Comparison of ENCODE assay signal across 1 cellular context in genomic region chr3:172449468-172450149, GRCh38.
TF ChIP-seq lines count a peak whose summit lies in the region.

No MANE protein-coding gene starts in this region.

TF ChIP-seq in WTC11, 78 proteins besides CTCF, POLR2A, EP300 and RAD21 (continued from another document and continues in another):
- no peak for TF ChIP-seq GTF2I (CRISPR knock-in tag; conservative IDR thresholded peaks at IDR 0.05)
- no peak for TF ChIP-seq PREB (CRISPR knock-in tag; IDR thresholded peaks at IDR 0.05; ENCODE audit: borderline replicate concordance)
- 0 out of 2 replicates have a peak, but pooled peaks have one; percentile 48 for TF ChIP-seq ATF1 (CRISPR knock-in tag; IDR thresholded peaks at IDR 0.05)
- no peak for TF ChIP-seq ZSCAN18 (CRISPR knock-in tag; IDR thresholded peaks at IDR 0.05)
- no peak for TF ChIP-seq CREB1 (CRISPR knock-in tag; IDR thresholded peaks at IDR 0.05)
- TF ChIP-seq ATF2 (CRISPR knock-in tag; IDR thresholded peaks at IDR 0.05; ENCODE audit: borderline replicate concordance, low read depth), result no peak
- TF ChIP-seq SP1 (CRISPR knock-in tag; conservative IDR thresholded peaks at IDR 0.05), result no peak
- TF ChIP-seq PRRX2 (CRISPR knock-in tag; IDR thresholded peaks at IDR 0.05), result no peak
- TF ChIP-seq NFATC4 (CRISPR knock-in tag; IDR thresholded peaks at IDR 0.05), result no peak
- TF ChIP-seq ZNF281 (CRISPR knock-in tag; IDR thresholded peaks at IDR 0.05), result peak; percentile 81; the same call in 1 of the 2 replicates
- TF ChIP-seq SOX15 (CRISPR knock-in tag; IDR thresholded peaks at IDR 0.05), result no peak
- TF ChIP-seq AFF4 (CRISPR knock-in tag; IDR thresholded peaks at IDR 0.05; ENCODE audit: borderline replicate concordance), result no peak
- TF ChIP-seq MXD4 (CRISPR knock-in tag; IDR thresholded peaks at IDR 0.05; ENCODE audit: borderline replicate concordance), result no peak
- TF ChIP-seq ZNF416 (CRISPR knock-in tag; IDR thresholded peaks at IDR 0.05), result no peak
- TF ChIP-seq ZNF671 (CRISPR knock-in tag; IDR thresholded peaks at IDR 0.05), result no peak
- no peak for TF ChIP-seq ZNF425 (CRISPR knock-in tag; conservative IDR thresholded peaks at IDR 0.05)
- TF ChIP-seq TEAD4 (CRISPR knock-in tag; IDR thresholded peaks at IDR 0.05), result no peak
- no peak for TF ChIP-seq HMGA2 (CRISPR knock-in tag; IDR thresholded peaks at IDR 0.05)
- no peak for TF ChIP-seq STAT6 (CRISPR knock-in tag; conservative IDR thresholded peaks at IDR 0.05; ENCODE audit: low read depth)
- TF ChIP-seq MYBL2 (CRISPR knock-in tag; IDR thresholded peaks at IDR 0.05), result no peak
- no peak for TF ChIP-seq RORB (CRISPR knock-in tag; IDR thresholded peaks at IDR 0.05)
- TF ChIP-seq ETV6 (CRISPR knock-in tag; IDR thresholded peaks at IDR 0.05), result peak; percentile 51; the same call in 1 of the 2 replicates
- 0 out of 2 replicates have a peak, but pooled peaks have one; percentile 24 for TF ChIP-seq E2F1 (CRISPR knock-in tag; IDR thresholded peaks at IDR 0.05)
- TF ChIP-seq ZNF512 (CRISPR knock-in tag; IDR thresholded peaks at IDR 0.05; ENCODE audit: borderline replicate concordance), result no peak
- TF ChIP-seq JUN (CRISPR knock-in tag; IDR thresholded peaks at IDR 0.05), result 0 out of 2 replicates have a peak, but pooled peaks have one; percentile 60
- TF ChIP-seq GABPB1 (CRISPR knock-in tag; IDR thresholded peaks at IDR 0.05), result no peak
- no peak for TF ChIP-seq OVOL2 (CRISPR knock-in tag; IDR thresholded peaks at IDR 0.05; ENCODE audit: borderline replicate concordance)
- TF ChIP-seq ZNF232 (CRISPR knock-in tag; IDR thresholded peaks at IDR 0.05), result 0 out of 2 replicates have a peak, but pooled peaks have one; percentile 11
- TF ChIP-seq ZBTB43 (CRISPR knock-in tag; IDR thresholded peaks at IDR 0.05), result 0 out of 2 replicates have a peak, but pooled peaks have one; percentile 39
- 0 out of 2 replicates have a peak, but pooled peaks have one; percentile 70 for TF ChIP-seq CBFB (CRISPR knock-in tag; IDR thresholded peaks at IDR 0.05; ENCODE audit: low read depth)
- no peak for TF ChIP-seq EMX1 (CRISPR knock-in tag; IDR thresholded peaks at IDR 0.05)
- no peak for TF ChIP-seq IRF2 (CRISPR knock-in tag; IDR thresholded peaks at IDR 0.05; ENCODE audit: borderline replicate concordance, low read depth)
- no peak for TF ChIP-seq NR2C2 (CRISPR knock-in tag; IDR thresholded peaks at IDR 0.05)
- TF ChIP-seq FOXP4 (CRISPR knock-in tag; IDR thresholded peaks at IDR 0.05), result peak; percentile 89
- no peak for TF ChIP-seq NR1H2 (CRISPR knock-in tag; IDR thresholded peaks at IDR 0.05)
